In the genomic region with DNA sequence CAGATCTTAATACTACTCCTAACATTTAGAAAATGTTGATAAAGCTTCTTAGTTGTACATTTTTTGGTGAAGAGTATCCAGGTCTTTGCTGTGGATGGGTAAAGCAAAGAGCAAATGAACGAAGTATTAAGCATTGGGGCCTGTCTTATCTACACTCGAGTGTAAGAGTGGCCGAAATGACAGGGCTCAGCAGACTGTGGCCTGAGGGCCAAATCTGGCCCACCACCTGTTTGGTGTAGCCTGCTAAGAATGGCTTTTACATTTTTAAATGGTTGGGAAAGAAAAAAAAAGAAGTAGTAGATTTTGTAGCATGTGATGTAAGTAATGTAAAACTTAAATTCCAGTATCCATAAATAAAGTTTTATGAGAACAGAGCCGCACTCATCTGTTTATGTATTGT, we compare ENCODE assay signal across 17 cellular contexts. TPM values are rescaled to one million over a fixed set of nuclear protein-coding genes. Genes with fewer than 3 reads are reported as not detected.
DNase-seq lines count a peak whose midpoint lies in the region; ATAC-seq and TF ChIP-seq lines count a peak whose summit lies in the region.
"Had no signal": no experiment of that assay in that cellular context is flagged by ENCODE, and none has a peak within 500 bp of the region (broad histone marks: within the 10 kb centered on the region; RNA-seq: fewer than 3 reads in every experiment).

No MANE protein-coding gene starts in this region.

- no peaks in the 10 kb centered on the region for H3K9me2 ChIP-seq in SU-DHL-6 (replicated peaks; ENCODE audit: insufficient read depth, low read length)

- peaks cover 57% of the 10 kb centered on the region for H3K4me1 Mint-ChIP-seq in activated CD8-positive, alpha-beta T cell treated with anti-CD3 and anti-CD28 coated beads for 36 hours (ENCODE audit: low read depth)
- H3K4me1 Mint-ChIP-seq in activated CD8-positive, alpha-beta T cell treated with anti-CD3 and anti-CD28 coated beads, Interleukin-2, amount 10 ng/mL, durations not matched to agents 7 days and 5 days (ENCODE audit: low read depth), result peaks cover 64% of the 10 kb centered on the region
- H3K4me1 Mint-ChIP-seq in stimulated activated naive B cell treated with anti-CD40 and anti-IgM and Interleukin-4, amounts not matched to agents 10 μg/mL and 1 μg/mL and 100 μg/mL, for 72 hours, result peaks cover 48 to 82% of the 10 kb centered on the region in 2 donors

- POLR2A ChIA-PET in activated CD8-positive, alpha-beta T cell treated with anti-CD3 and anti-CD28 coated beads for 36 hours (lab: Charles Lee), result interaction anchor here (0.6 to 1.6 kb wide), 3 partner anchors 15 to 660 kb away, joined by 3 to 6 read pairs (median 3); no protein-coding TSS in a partner anchor
- POLR2A ChIA-PET in activated CD8-positive, alpha-beta T cell treated with anti-CD3 and anti-CD28 coated beads, Interleukin-2, amount 10 ng/mL, durations not matched to agents 7 days and 5 days (lab: Charles Lee), result interaction anchor here (0.6 to 2.3 kb wide), 3 partner anchors 10 to 37 kb away, joined by 3 to 15 read pairs (median 3); no protein-coding TSS in a partner anchor

- no peaks in the 10 kb centered on the region for H4K20me1 ChIP-seq in SU-DHL-6 (ENCODE audit: low read depth, low read length)
- H4K20me1 ChIP-seq: BLaER1 had no signal

- no peaks in the 10 kb centered on the region for H3K9me3 ChIP-seq in SU-DHL-6 (ENCODE audit: insufficient read depth, low read length)
- H3K9me3 ChIP-seq: BLaER1 had no signal

- H3K36me3 Mint-ChIP-seq in activated CD8-positive, alpha-beta T cell treated with anti-CD3 and anti-CD28 coated beads for 36 hours (ENCODE audit: low read depth), result peaks cover 44% of the 10 kb centered on the region
- H3K36me3 Mint-ChIP-seq in activated CD8-positive, alpha-beta T cell treated with anti-CD3 and anti-CD28 coated beads, Interleukin-2, amount 10 ng/mL, durations not matched to agents 7 days and 5 days (ENCODE audit: low read depth), result peaks cover 61% of the 10 kb centered on the region
- H3K36me3 Mint-ChIP-seq in stimulated activated naive B cell treated with anti-CD40 and anti-IgM and Interleukin-4, amounts not matched to agents 10 μg/mL and 1 μg/mL and 100 μg/mL, for 72 hours, result peaks cover 12 to 41% of the 10 kb centered on the region in 2 donors

- peaks cover 84% of the 10 kb centered on the region for H3F3A ChIP-seq in SU-DHL-6 (ENCODE audit: insufficient read depth)

- in situ Hi-C loops in brain microvascular endothelial cell (cut with HindIII; ENCODE audit: low pct_ligation_motif_present, low sequenced_read_pairs), result no loop called here

- DNase-seq in activated CD8-positive, alpha-beta T cell treated with anti-CD3 and anti-CD28 coated beads for 36 hours, result no peak
- no peak for DNase-seq in activated CD8-positive, alpha-beta T cell treated with anti-CD3 and anti-CD28 coated beads, Interleukin-2, amount 10 ng/mL, durations not matched to agents 7 days and 5 days
- DNase-seq in myocyte (ENCODE audit: low read depth), result peak; percentile 62
- no peak for DNase-seq in stimulated activated naive B cell treated with anti-CD40 and anti-IgM and Interleukin-4, amounts not matched to agents 10 μg/mL and 1 μg/mL and 100 μg/mL, for 72 hours
- DNase-seq in activated effector memory CD4-positive, alpha-beta T cell treated with anti-CD3 and anti-CD28 coated beads, Interleukin-2, amount 50 U/mL, for 16 hours, result no peak
- no peak for DNase-seq in brain microvascular endothelial cell
- DNase-seq: 8988T, HCEC 1CT, IMR-90, NCI-H1105, NCI-H1694, NCI-H2227 treated with DMSO at 0.1 percent for 48 hours, NCI-H524, Right ventricle myocardium superior had no signal

- H3K9ac ChIP-seq in SU-DHL-6 (ENCODE audit: low read length), result peak overlapping the region; percentile 39
- H3K9ac ChIP-seq: BLaER1 had no signal

- intact Hi-C loops in activated CD8-positive, alpha-beta T cell treated with anti-CD3 and anti-CD28 coated beads for 36 hours (cut with micrococcal nuclease), result no loop called here

- H3K27ac ChIP-seq in SU-DHL-6 (ENCODE audit: low read depth, low read length), result peak overlapping the region; percentile 91
- no peak overlapping the region for H3K27ac ChIP-seq in brain microvascular endothelial cell
- H3K27ac ChIP-seq: BLaER1 had no signal

- H3K4me3 ChIP-seq in SU-DHL-6 (ENCODE audit: insufficient read depth, low read length, poor library complexity, severe bottlenecking) (no peak overlapping the region), brain microvascular endothelial cell (ENCODE audit: low read depth, low read length) (no peak overlapping the region)
- H3K4me3 ChIP-seq: BLaER1 had no signal

- no peaks in the 10 kb centered on the region for H3K27me3 Mint-ChIP-seq in activated CD8-positive, alpha-beta T cell treated with anti-CD3 and anti-CD28 coated beads for 36 hours
- no peaks in the 10 kb centered on the region for H3K27me3 Mint-ChIP-seq in activated CD8-positive, alpha-beta T cell treated with anti-CD3 and anti-CD28 coated beads, Interleukin-2, amount 10 ng/mL, durations not matched to agents 7 days and 5 days (ENCODE audit: low read depth)
- H3K27me3 Mint-ChIP-seq in stimulated activated naive B cell treated with anti-CD40 and anti-IgM and Interleukin-4, amounts not matched to agents 10 μg/mL and 1 μg/mL and 100 μg/mL, for 72 hours, result no peaks in the 10 kb centered on the region

- ATAC-seq in activated CD8-positive, alpha-beta T cell treated with anti-CD3 and anti-CD28 coated beads for 36 hours, result no peak
- ATAC-seq in activated CD8-positive, alpha-beta T cell treated with anti-CD3 and anti-CD28 coated beads, Interleukin-2, amount 10 ng/mL, durations not matched to agents 7 days and 5 days, result no peak
- ATAC-seq in stimulated activated naive B cell treated with anti-CD40 and anti-IgM and Interleukin-4, amounts not matched to agents 10 μg/mL and 1 μg/mL and 100 μg/mL, for 72 hours (replicated peaks), result no peak
- ATAC-seq in GM18520 (IDR thresholded peaks at IDR 0.05; ENCODE audit: unreplicated experiment), result no peak

- no peak overlapping the region for H2AFZ ChIP-seq in SU-DHL-6 (ENCODE audit: low read depth, low read length, severe bottlenecking)

- no peak for TF ChIP-seq CTCF in activated CD8-positive, alpha-beta T cell treated with anti-CD3 and anti-CD28 coated beads for 36 hours (IDR thresholded peaks at IDR 0.05)
- TF ChIP-seq CTCF in SU-DHL-6 (IDR thresholded peaks at IDR 0.05; ENCODE audit: insufficient read depth, low read length, poor library complexity, severe bottlenecking), result no peak
- TF ChIP-seq CTCF in brain microvascular endothelial cell (IDR thresholded peaks at IDR 0.05; ENCODE audit: low read depth, low read length, missing control alignments), result no peak

- H3K27ac Mint-ChIP-seq in activated CD8-positive, alpha-beta T cell treated with anti-CD3 and anti-CD28 coated beads for 36 hours, result peak overlapping the region; percentile 57
- H3K27ac Mint-ChIP-seq in activated CD8-positive, alpha-beta T cell treated with anti-CD3 and anti-CD28 coated beads, Interleukin-2, amount 10 ng/mL, durations not matched to agents 7 days and 5 days, result no peak overlapping the region
- peak overlapping the region; percentile 73 for H3K27ac Mint-ChIP-seq in stimulated activated naive B cell treated with anti-CD40 and anti-IgM and Interleukin-4, amounts not matched to agents 10 μg/mL and 1 μg/mL and 100 μg/mL, for 72 hours

- CTCF ChIA-PET in activated CD8-positive, alpha-beta T cell treated with anti-CD3 and anti-CD28 coated beads for 36 hours (lab: Charles Lee), result interaction anchor here (0.9 to 2.2 kb wide), 4 partner anchors 10 to 191 kb away, joined by 3 to 12 read pairs (median 6); partner anchors contain the start of gene MAPK14
- CTCF ChIA-PET in activated CD8-positive, alpha-beta T cell treated with anti-CD3 and anti-CD28 coated beads, Interleukin-2, amount 10 ng/mL, durations not matched to agents 7 days and 5 days (lab: Charles Lee), result interaction anchor here (2.0 to 2.4 kb wide), 2 partner anchors 10 to 16 kb away, joined by 12 to 13 read pairs; no protein-coding TSS in a partner anchor

- H3K27me3 ChIP-seq in SU-DHL-6 (ENCODE audit: low read length), result no peaks in the 10 kb centered on the region
- H3K27me3 ChIP-seq in brain microvascular endothelial cell (replicated peaks), result no peaks in the 10 kb centered on the region
- H3K27me3 ChIP-seq: BLaER1 had no signal

- peaks cover 9% of the 10 kb centered on the region; the same call in 1 of the 2 replicates for H3K79me2 ChIP-seq in SU-DHL-6 (ENCODE audit: insufficient read depth, low read length)

- no peak overlapping the region for H3K4me3 Mint-ChIP-seq in activated CD8-positive, alpha-beta T cell treated with anti-CD3 and anti-CD28 coated beads for 36 hours
- no peak overlapping the region for H3K4me3 Mint-ChIP-seq in activated CD8-positive, alpha-beta T cell treated with anti-CD3 and anti-CD28 coated beads, Interleukin-2, amount 10 ng/mL, durations not matched to agents 7 days and 5 days
- H3K4me3 Mint-ChIP-seq in stimulated activated naive B cell treated with anti-CD40 and anti-IgM and Interleukin-4, amounts not matched to agents 10 μg/mL and 1 μg/mL and 100 μg/mL, for 72 hours, result no peak overlapping the region

- peak overlapping the region; percentile 54 for H3K4me2 ChIP-seq in SU-DHL-6 (ENCODE audit: low read depth, low read length, poor library complexity, severe bottlenecking)
- H3K4me2 ChIP-seq: BLaER1 had no signal

- H3K9me3 Mint-ChIP-seq in activated CD8-positive, alpha-beta T cell treated with anti-CD3 and anti-CD28 coated beads for 36 hours, result no peaks in the 10 kb centered on the region
- no peaks in the 10 kb centered on the region for H3K9me3 Mint-ChIP-seq in activated CD8-positive, alpha-beta T cell treated with anti-CD3 and anti-CD28 coated beads, Interleukin-2, amount 10 ng/mL, durations not matched to agents 7 days and 5 days (ENCODE audit: insufficient read depth)
- H3K9me3 Mint-ChIP-seq in stimulated activated naive B cell treated with anti-CD40 and anti-IgM and Interleukin-4, amounts not matched to agents 10 μg/mL and 1 μg/mL and 100 μg/mL, for 72 hours, result no peaks in the 10 kb centered on the region

- H3K36me3 ChIP-seq in SU-DHL-6 (ENCODE audit: low read length) (peaks cover 6% of the 10 kb centered on the region; the same call in 1 of the 2 replicates), brain microvascular endothelial cell (replicated peaks) (peaks cover 34% of the 10 kb centered on the region)

RNA-seq across cellular contexts. Expression of gene MAPK13, which starts 19.4 kb away (rescaled TPM):
- 10 to 100 TPM; 60.4 to 60.9 TPM for total RNA-seq in activated CD8-positive, alpha-beta T cell treated with anti-CD3 and anti-CD28 coated beads for 36 hours
- 10 to 100 TPM; 42.6 to 43.5 TPM for total RNA-seq in activated CD8-positive, alpha-beta T cell treated with anti-CD3 and anti-CD28 coated beads, Interleukin-2, amount 10 ng/mL, durations not matched to agents 7 days and 5 days
- 0.62 and 0.80 TPM in 2 replicates for total RNA-seq in myocyte
- 0.96 TPM for polyA plus RNA-seq in myocyte (2012)

Comparison
In these comparisons a context has a peak if more than half of its experiments do, and no peak if none do; other contexts are left out.
1. RNA of gene MAPK13, which starts 19.4 kb away (total RNA-seq): 60.4 to 60.9 TPM in activated CD8-positive, alpha-beta T cell treated with anti-CD3 and anti-CD28 coated beads for 36 hours and 42.6 to 43.5 TPM in activated CD8-positive, alpha-beta T cell treated with anti-CD3 and anti-CD28 coated beads, Interleukin-2, amount 10 ng/mL, durations not matched to agents 7 days and 5 days; 0.62 to 0.80 TPM in myocyte; every median in the first group is over 10 times any median in the second.